Comparison of ENCODE assay signal across 8 cellular contexts in genomic region chr1:153968400-153968799, GRCh38. TPM values are rescaled to one million over a fixed set of nuclear protein-coding genes. Genes with fewer than 3 reads are reported as not detected.
DNase-seq lines count a peak whose midpoint lies in the region; ATAC-seq, FAIRE-seq and TF ChIP-seq lines count a peak whose summit lies in the region.

No MANE protein-coding gene starts in this region.

- no peak overlapping the region for H2BK120ac ChIP-seq in H1 (replicated peaks; ENCODE audit: low read depth, low read length)

- no peak overlapping the region for H3K56ac ChIP-seq in H1 (replicated peaks; ENCODE audit: insufficient read length, low read depth, low read length)

- H3K27ac Mint-ChIP-seq in CD8-positive, alpha-beta memory T cell, result peak overlapping the region in 7 of 8 donors; percentile 61 to 98 (median 97)
- H3K27ac Mint-ChIP-seq in osteocyte (ENCODE audit: unreplicated experiment), result peak overlapping the region; percentile 97

- H2BK5ac ChIP-seq in H1 (ENCODE audit: low read depth, low read length), result peak overlapping the region; percentile 21

- H2BK15ac ChIP-seq in H1 (ENCODE audit: low read length), result peak overlapping the region; percentile 53; the same call in 1 of the 2 replicates

- H3K27me3 ChIP-seq in CD8-positive, alpha-beta memory T cell (ENCODE audit: insufficient read depth, low read length, poor library complexity, severe bottlenecking), result no peaks in the 10 kb centered on the region
- no peaks in the 10 kb centered on the region for H3K27me3 ChIP-seq in H1 (replicated peaks in 1 of 4; ENCODE audit: control insufficient read depth in 3 of 4, extremely low read depth in 1 of 4, insufficient read depth in 3 of 4, low read length in 3 of 4)

- peaks cover 32% of the 10 kb centered on the region for H3K4me1 ChIP-seq in CD8-positive, alpha-beta memory T cell (ENCODE audit: insufficient read depth, low read length)
- H3K4me1 ChIP-seq in H1 (replicated peaks in 1 of 4; ENCODE audit: control insufficient read depth in 3 of 4, insufficient read depth in 4 of 4, low read length in 3 of 4), result peaks cover 0 to 12% (median 5%) of the 10 kb centered on the region in 4 experiments; a peak in 5 of 7 replicates

- peaks cover 0 to 20% of the 10 kb centered on the region in 2 experiments; a peak in 2 of 4 replicates for H3K79me2 ChIP-seq in H1 (ENCODE audit: control insufficient read depth in 1 of 2, insufficient read depth in 2 of 2, low read length in 2 of 2)

- peak overlapping the region; percentile 37 for H4K5ac ChIP-seq in H1 (ENCODE audit: insufficient read length, low read depth, low read length)

- no peak for DNase-seq in CD8-positive, alpha-beta memory T cell
- DNase-seq in NCI-H748 (lab: John Stamatoyannopoulos, UW; ENCODE audit: unreplicated experiment) (peak; percentile 54), H1 (ENCODE audit: low read depth in 1 of 2, low spot score in 2 of 2) (no peak), osteocyte (ENCODE audit: extremely low spot score, unreplicated experiment) (no peak), T1000 (lab: John Stamatoyannopoulos, UW) (no peak), NCI-H2196 treated with DMSO at 0.1 percent for 48 hours (lab: John Stamatoyannopoulos, UW; ENCODE audit: unreplicated experiment) (no peak), NCI-H2029 (lab: John Stamatoyannopoulos, UW) (no peak)

- peak overlapping the region; percentile 69 to 91 for H3K4me2 ChIP-seq in H1 (ENCODE audit: insufficient read depth in 1 of 2, low read depth in 2 of 2, low read length in 2 of 2)

- WGBS in H1 (ENCODE audit: extremely low coverage in 1 of 2, insufficient coverage in 1 of 2, insufficient read length in 1 of 2, insufficient replicate concordance in 2 of 2, low coverage in 1 of 2, low lambda C conversion rate in 2 of 2, missing lambda C conversion rate in 1 of 2), 2 experiments, result 48% methylated on average over 11 of the region's 13 CpGs; no CpG with 5 or more reads in 1 of the 2 experiments

- peak overlapping the region; percentile 36 for H3K18ac ChIP-seq in H1 (ENCODE audit: extremely low read depth, low read length)

- H3K23me2 ChIP-seq in H1 (ENCODE audit: low read depth, low read length), result peaks cover 16% of the 10 kb centered on the region

- no peak for TF ChIP-seq CTCF in H1 (IDR thresholded peaks at IDR 0.05; ENCODE audit: control extremely low read depth in 1 of 3, insufficient read depth in 1 of 3, low read depth in 1 of 3, low read length in 3 of 3)
- TF ChIP-seq CTCF in osteocyte (IDR thresholded peaks at IDR 0.05), result no peak

- H3K4me3 ChIP-seq in CD8-positive, alpha-beta memory T cell (ENCODE audit: low read length), result no peak overlapping the region
- H3K4me3 ChIP-seq in H1 (ENCODE audit: extremely low read depth in 1 of 4, insufficient read depth in 2 of 4, low read depth in 3 of 4, low read length in 4 of 4), result peak overlapping the region; percentile 51 to 77 (median 66)

- peak overlapping the region; percentile 50 for H3K4ac ChIP-seq in H1 (replicated peaks; ENCODE audit: insufficient read length, low read depth, low read length)

- H2BK12ac ChIP-seq in H1 (ENCODE audit: low read depth, low read length), result no peak overlapping the region

- H3K79me1 ChIP-seq in H1 (ENCODE audit: low read depth, low read length), result no peaks in the 10 kb centered on the region; the same call in 1 of the 2 replicates

- peaks cover 40 to 58% (median 43%) of the 10 kb centered on the region in 3 donors for H3K4me1 Mint-ChIP-seq in CD8-positive, alpha-beta memory T cell
- peaks cover 45% of the 10 kb centered on the region for H3K4me1 Mint-ChIP-seq in osteocyte (ENCODE audit: unreplicated experiment)

- ATAC-seq in HG02623 (IDR thresholded peaks at IDR 0.05; ENCODE audit: unreplicated experiment), result no peak

- no peak for TF ChIP-seq EP300 in H1 (IDR thresholded peaks at IDR 0.05; ENCODE audit: borderline replicate concordance in 1 of 2, low read depth in 2 of 2, low read length in 2 of 2)

- H3K4me3 Mint-ChIP-seq in CD8-positive, alpha-beta memory T cell, result peak overlapping the region; percentile 63 to 97 (median 95)
- H3K4me3 Mint-ChIP-seq in osteocyte (ENCODE audit: unreplicated experiment), result peak overlapping the region; percentile 91

- H2BK20ac ChIP-seq in H1 (ENCODE audit: low read length), result no peak overlapping the region

- H2AK5ac ChIP-seq in H1 (ENCODE audit: low read depth, low read length), result no peak overlapping the region

- peaks cover under 1% of the 10 kb centered on the region for H3K36me3 ChIP-seq in CD8-positive, alpha-beta memory T cell (ENCODE audit: insufficient read depth, low read length)
- peaks cover 0 to 10% (median under 1%) of the 10 kb centered on the region in 4 experiments; a peak in 2 of 8 replicates for H3K36me3 ChIP-seq in H1 (ENCODE audit: control insufficient read depth in 2 of 4, insufficient read depth in 4 of 4, low read length in 3 of 4)

- H4K91ac ChIP-seq in H1 (replicated peaks; ENCODE audit: insufficient read length, low read length), result peak overlapping the region; percentile 63

- H3K9me3 ChIP-seq in CD8-positive, alpha-beta memory T cell (ENCODE audit: low read length), result no peaks in the 10 kb centered on the region
- H3K9me3 ChIP-seq in H1 (ENCODE audit: insufficient read depth in 2 of 2, low read depth in 1 of 2, low read length in 1 of 2), result no peaks in the 10 kb centered on the region

- CTCF ChIA-PET in CD8-positive, alpha-beta memory T cell (lab: Charles Lee), result interaction anchor here (1.0 to 4.9 kb wide), 7 partner anchors 9 to 179 kb away, joined by 3 to 50 read pairs (median 14); partner anchors contain the start of genes CRTC2, DENND4B, JTB and RAB13
- CTCF ChIA-PET in H1 (lab: Charles Lee; ENCODE audit: partially characterized antibody), result interaction anchor here (1.7 to 4.5 kb wide), 2 partner anchors 10 to 22 kb away, joined by 4 to 29 read pairs; partner anchors contain the start of gene JTB

- peak overlapping the region; percentile 62 for H3K27ac ChIP-seq in CD8-positive, alpha-beta memory T cell (ENCODE audit: low read depth, low read length)
- peak overlapping the region; percentile 61 for H3K27ac ChIP-seq in H1 (ENCODE audit: low read depth, low read length)

- peak overlapping the region; percentile 92; the same call in 1 of the 2 replicates for H4K8ac ChIP-seq in H1 (ENCODE audit: extremely low read depth, insufficient read depth, low read length)

- H2AFZ ChIP-seq in H1 (ENCODE audit: low read length), result no peak overlapping the region

- H3K36me3 Mint-ChIP-seq in CD8-positive, alpha-beta memory T cell, result peaks cover 0 to 25% (median 3%) of the 10 kb centered on the region in 3 donors
- H3K36me3 Mint-ChIP-seq in osteocyte (ENCODE audit: unreplicated experiment), result no peaks in the 10 kb centered on the region

- H3K9ac ChIP-seq in H1 (replicated peaks in 1 of 4; ENCODE audit: extremely low read depth in 1 of 4, low read depth in 3 of 4, low read length in 3 of 4), result peak overlapping the region; percentile 39 to 84 (median 73)

- no peaks in the 10 kb centered on the region for H3K9me3 Mint-ChIP-seq in CD8-positive, alpha-beta memory T cell
- H3K9me3 Mint-ChIP-seq in osteocyte (ENCODE audit: unreplicated experiment), result no peaks in the 10 kb centered on the region

- H3K23ac ChIP-seq in H1 (ENCODE audit: insufficient read length), result no peak overlapping the region

- TF ChIP-seq RAD21 in H1 (IDR thresholded peaks at IDR 0.05 in 1 of 2, conservative IDR thresholded peaks at IDR 0.05 in 1 of 2; ENCODE audit: low read depth in 2 of 2, low read length in 2 of 2), result no peak

- H3K27me3 Mint-ChIP-seq in CD8-positive, alpha-beta memory T cell, result no peaks in the 10 kb centered on the region
- no peaks in the 10 kb centered on the region for H3K27me3 Mint-ChIP-seq in osteocyte (ENCODE audit: unreplicated experiment)

- TF ChIP-seq POLR2A in H1 (IDR thresholded peaks at IDR 0.05; ENCODE audit: control extremely low read depth in 1 of 2, low read depth in 2 of 2, low read length in 2 of 2), result no peak

- no peak for FAIRE-seq in H1 (lab: Jason Lieb, UNC)

- no peaks in the 10 kb centered on the region for H4K20me1 ChIP-seq in H1 (replicated peaks in 1 of 2; ENCODE audit: control insufficient read depth in 1 of 2, insufficient read depth in 2 of 2, low read length in 2 of 2)

- H3K14ac ChIP-seq in H1 (ENCODE audit: insufficient read length), result no peak overlapping the region

- POLR2A ChIA-PET in CD8-positive, alpha-beta memory T cell (lab: Charles Lee), result interaction anchor here (2.6 to 4.3 kb wide), 5 partner anchors 8 to 45 kb away, joined by 25 to 58 read pairs (median 46); partner anchors contain the start of genes CRTC2, DENND4B, GATAD2B and JTB
- POLR2A ChIA-PET in H1 (lab: Charles Lee; ENCODE audit: partially characterized antibody), result interaction anchor here (0.6 to 15.7 kb wide), 9 partner anchors 8 to 453 kb away, joined by 3 to 454 read pairs (median 47); partner anchors contain the start of genes CRTC2, DENND4B, GATAD2B and JTB

RNA-seq across cellular contexts. Expression of gene CREB3L4, which starts 0.7 kb away (rescaled TPM):
- total RNA-seq in CD8-positive, alpha-beta memory T cell, result 10 to 100 TPM in 1 of 2 experiments, 1 to 10 TPM in 1; 10.0 to 10.1 TPM
- polyA plus RNA-seq in CD8-positive, alpha-beta memory T cell, result 5.3 TPM
- 34.4 and 37.2 TPM in 2 replicates for total RNA-seq in H1 (2021; fragmentation: NEBNext Ultra II Directional; extraction: Animal tissue kit (Norgen Biotek cat#: 25700))
- 50.2 and 54.0 TPM in 2 replicates for polyA plus RNA-seq in H1 (2011; rRNA removed)
- 57.3 TPM for polyA plus RNA-seq in H1 (2011; cell fraction: cytosol; rRNA removed)
- polyA plus RNA-seq in H1 (2011; cell fraction: nucleus; rRNA removed), result 103 TPM
- 41.0 to 47.4 TPM (median 45.7 TPM) in 4 replicates for polyA plus RNA-seq in H1 (2012, experiment 1 of 2)
- 52.5 TPM for polyA plus RNA-seq in H1 (2012, experiment 2 of 2)
- 35.5 TPM for polyA plus RNA-seq in H1 (2013, experiment 1 of 2)
- 33.0 TPM for polyA plus RNA-seq in H1 (2013, experiment 2 of 2)
- 69.0 and 69.5 TPM in 2 replicates for polyA minus RNA-seq in H1 (2011; rRNA and poly(A)+ RNA removed)
- 24.7 TPM for polyA minus RNA-seq in H1 (2011; cell fraction: cytosol; rRNA and poly(A)+ RNA removed)
- 36.2 TPM for polyA minus RNA-seq in H1 (2011; cell fraction: nucleus; rRNA and poly(A)+ RNA removed)
- 9.3 and 11.1 TPM in 2 replicates for total RNA-seq in osteocyte

RNA-seq across cellular contexts. Expression of gene SLC39A1, which starts 5.1 kb away (rescaled TPM):
- 10 to 100 TPM; 85.5 to 88.2 TPM for total RNA-seq in CD8-positive, alpha-beta memory T cell
- polyA plus RNA-seq in CD8-positive, alpha-beta memory T cell, result 39.2 TPM
- total RNA-seq in H1 (2021; fragmentation: NEBNext Ultra II Directional; extraction: Animal tissue kit (Norgen Biotek cat#: 25700)), result 238 and 244 TPM in 2 replicates
- polyA plus RNA-seq in H1 (2011; rRNA removed), result 318 and 337 TPM in 2 replicates
- polyA plus RNA-seq in H1 (2011; cell fraction: cytosol; rRNA removed), result 249 TPM
- polyA plus RNA-seq in H1 (2011; cell fraction: nucleus; rRNA removed), result 206 TPM
- 250 to 308 TPM (median 302 TPM) in 4 replicates for polyA plus RNA-seq in H1 (2012, experiment 1 of 2)
- polyA plus RNA-seq in H1 (2012, experiment 2 of 2), result 383 TPM
- 302 TPM for polyA plus RNA-seq in H1 (2013, experiment 1 of 2)
- 352 TPM for polyA plus RNA-seq in H1 (2013, experiment 2 of 2)
- 189 and 240 TPM in 2 replicates for polyA minus RNA-seq in H1 (2011; rRNA and poly(A)+ RNA removed)
- polyA minus RNA-seq in H1 (2011; cell fraction: cytosol; rRNA and poly(A)+ RNA removed), result 126 TPM
- polyA minus RNA-seq in H1 (2011; cell fraction: nucleus; rRNA and poly(A)+ RNA removed), result 94.0 TPM
- 93.2 and 95.3 TPM in 2 replicates for total RNA-seq in osteocyte

RNA-seq across cellular contexts. Expression of gene JTB, which starts 9.1 kb away (rescaled TPM):
- 100 to 1,000 TPM; 232 to 239 TPM for total RNA-seq in CD8-positive, alpha-beta memory T cell
- 351 TPM for polyA plus RNA-seq in CD8-positive, alpha-beta memory T cell
- 91.1 and 93.0 TPM in 2 replicates for total RNA-seq in H1 (2021; fragmentation: NEBNext Ultra II Directional; extraction: Animal tissue kit (Norgen Biotek cat#: 25700))
- 122 and 136 TPM in 2 replicates for polyA plus RNA-seq in H1 (2011; rRNA removed)
- 124 TPM for polyA plus RNA-seq in H1 (2011; cell fraction: cytosol; rRNA removed)
- polyA plus RNA-seq in H1 (2011; cell fraction: nucleus; rRNA removed), result 125 TPM
- polyA plus RNA-seq in H1 (2012, experiment 1 of 2), result 74.0 to 99.6 TPM (median 80.6 TPM) in 4 replicates
- polyA plus RNA-seq in H1 (2012, experiment 2 of 2), result 119 TPM
- 101 TPM for polyA plus RNA-seq in H1 (2013, experiment 1 of 2)
- 115 TPM for polyA plus RNA-seq in H1 (2013, experiment 2 of 2)
- polyA minus RNA-seq in H1 (2011; rRNA and poly(A)+ RNA removed), result 26.2 and 32.2 TPM in 2 replicates
- 30.1 TPM for polyA minus RNA-seq in H1 (2011; cell fraction: cytosol; rRNA and poly(A)+ RNA removed)
- 22.4 TPM for polyA minus RNA-seq in H1 (2011; cell fraction: nucleus; rRNA and poly(A)+ RNA removed)
- 138 and 143 TPM in 2 replicates for total RNA-seq in osteocyte

RNA-seq across cellular contexts. Expression of gene CRTC2, which starts 10.0 kb away (rescaled TPM):
- total RNA-seq in CD8-positive, alpha-beta memory T cell, result 10 to 100 TPM; 53.9 to 63.2 TPM
- polyA plus RNA-seq in CD8-positive, alpha-beta memory T cell, result 38.9 TPM
- 28.6 and 33.7 TPM in 2 replicates for total RNA-seq in H1 (2021; fragmentation: NEBNext Ultra II Directional; extraction: Animal tissue kit (Norgen Biotek cat#: 25700))
- polyA plus RNA-seq in H1 (2011; rRNA removed), result 34.3 and 38.8 TPM in 2 replicates
- polyA plus RNA-seq in H1 (2011; cell fraction: cytosol; rRNA removed), result 22.6 TPM
- polyA plus RNA-seq in H1 (2011; cell fraction: nucleus; rRNA removed), result 101 TPM
- 31.4 to 36.7 TPM (median 34.1 TPM) in 4 replicates for polyA plus RNA-seq in H1 (2012, experiment 1 of 2)
- polyA plus RNA-seq in H1 (2012, experiment 2 of 2), result 31.5 TPM
- polyA plus RNA-seq in H1 (2013, experiment 1 of 2), result 29.7 TPM
- 24.9 TPM for polyA plus RNA-seq in H1 (2013, experiment 2 of 2)
- 18.6 and 26.3 TPM in 2 replicates for polyA minus RNA-seq in H1 (2011; rRNA and poly(A)+ RNA removed)
- polyA minus RNA-seq in H1 (2011; cell fraction: cytosol; rRNA and poly(A)+ RNA removed), result 19.1 TPM
- polyA minus RNA-seq in H1 (2011; cell fraction: nucleus; rRNA and poly(A)+ RNA removed), result 25.6 TPM
- 29.4 and 41.9 TPM in 2 replicates for total RNA-seq in osteocyte

RNA-seq across cellular contexts. Expression of gene RAB13, which starts 17.7 kb away (rescaled TPM):
- 1 to 10 TPM; 9.0 to 9.5 TPM for total RNA-seq in CD8-positive, alpha-beta memory T cell
- polyA plus RNA-seq in CD8-positive, alpha-beta memory T cell, result not detected
- total RNA-seq in H1 (2021; fragmentation: NEBNext Ultra II Directional; extraction: Animal tissue kit (Norgen Biotek cat#: 25700)), result 157 TPM in 2 replicates
- 65.7 and 70.5 TPM in 2 replicates for polyA plus RNA-seq in H1 (2011; rRNA removed)
- 138 TPM for polyA plus RNA-seq in H1 (2011; cell fraction: cytosol; rRNA removed)
- 35.3 TPM for polyA plus RNA-seq in H1 (2011; cell fraction: nucleus; rRNA removed)
- polyA plus RNA-seq in H1 (2012, experiment 1 of 2), result 307 to 384 TPM (median 313 TPM) in 4 replicates
- 65.2 TPM for polyA plus RNA-seq in H1 (2012, experiment 2 of 2)
- 337 TPM for polyA plus RNA-seq in H1 (2013, experiment 1 of 2)
- 337 TPM for polyA plus RNA-seq in H1 (2013, experiment 2 of 2)
- 38.0 and 54.5 TPM in 2 replicates for polyA minus RNA-seq in H1 (2011; rRNA and poly(A)+ RNA removed)
- 34.3 TPM for polyA minus RNA-seq in H1 (2011; cell fraction: cytosol; rRNA and poly(A)+ RNA removed)
- 27.7 TPM for polyA minus RNA-seq in H1 (2011; cell fraction: nucleus; rRNA and poly(A)+ RNA removed)
- 153 and 162 TPM in 2 replicates for total RNA-seq in osteocyte
